32 cellular contexts compared by ENCODE assay signal in genomic region chr5:113804943-113805342, GRCh38.
"Had no signal": no experiment of that assay in that cellular context is flagged by ENCODE, and none has a peak within 500 bp of the region (broad histone marks: within the 10 kb centered on the region; RNA-seq: fewer than 3 reads in every experiment).

No MANE protein-coding gene starts in this region.

- H3K4me1 ChIP-seq: pancreas, prostate gland, uterus had no signal

- H3K9me3 ChIP-seq: pancreas, prostate gland, sigmoid colon, uterus had no signal

- ATAC-seq: activated CD8-positive, alpha-beta T cell treated with anti-CD3 and anti-CD28 coated beads for 36 hours; activated T-cell treated with anti-CD3 and anti-CD28 coated beads, Interleukin-2, amount 50 U/mL, for 4 hours; activated T-helper 17 cell treated with anti-CD3 and anti-CD28 coated beads, Interleukin-2, amount 50 U/mL, for 72 hours; left cardiac atrium; left ventricle myocardium superior; naive thymus-derived CD4-positive, alpha-beta T cell; pancreas; stimulated activated memory B cell treated with anti-CD40 and anti-IgM and Interleukin-4, amounts not matched to agents 10 μg/mL and 1 μg/mL and 100 μg/mL, for 72 hours; stimulated activated naive CD8-positive, alpha-beta T cell treated with anti-CD3 and anti-CD28 coated beads, Interleukin-15, amount 100 ng/mL, for 72 hours had no signal

- H3K4me1 Mint-ChIP-seq: activated B cell treated with CpG ODN at 0.5 μM for 24 hours; activated T-helper 17 cell treated with anti-CD3 and anti-CD28 coated beads, Interleukin-2, amount 50 U/mL, for 72 hours; stimulated activated memory B cell treated with anti-CD40 and anti-IgM and Interleukin-4, amounts not matched to agents 10 μg/mL and 1 μg/mL and 100 μg/mL, for 72 hours; stimulated activated naive CD8-positive, alpha-beta T cell treated with anti-CD3 and anti-CD28 coated beads, Interleukin-15, amount 100 ng/mL, for 72 hours had no signal

- H3K36me3 ChIP-seq: pancreas, prostate gland, sigmoid colon, uterus had no signal

- H3K27me3 ChIP-seq: pancreas, sigmoid colon, uterus had no signal

- H3K27me3 Mint-ChIP-seq: activated B cell treated with CpG ODN at 0.5 μM for 24 hours; activated CD8-positive, alpha-beta T cell treated with anti-CD3 and anti-CD28 coated beads for 36 hours; activated T-helper 17 cell treated with anti-CD3 and anti-CD28 coated beads, Interleukin-2, amount 50 U/mL, for 72 hours; stimulated activated memory B cell treated with anti-CD40 and anti-IgM and Interleukin-4, amounts not matched to agents 10 μg/mL and 1 μg/mL and 100 μg/mL, for 72 hours; stimulated activated naive CD8-positive, alpha-beta T cell treated with anti-CD3 and anti-CD28 coated beads, Interleukin-15, amount 100 ng/mL, for 72 hours; type B pancreatic cell had no signal

- H3K4me3 ChIP-seq: pancreas, prostate gland, sigmoid colon, uterus had no signal

- DNase-seq: activated B cell treated with CpG ODN at 0.5 μM for 24 hours; activated CD4-positive, alpha-beta T cell treated with anti-CD3 and anti-CD28 coated beads, Interleukin-2, amount 50 U/mL, for 1 hour; activated CD8-positive, alpha-beta T cell treated with anti-CD3 and anti-CD28 coated beads for 36 hours; activated gamma-delta T cell treated with Interleukin-2 at 50 U/mL for 16 hours; activated naive CD4-positive, alpha-beta T cell treated with anti-CD3 and anti-CD28 coated beads, Interleukin-2, amount 50 U/mL, for 16 hours; activated T-cell treated with anti-CD3 and anti-CD28 coated beads, Interleukin-2, amount 50 U/mL, for 4 hours; amniotic stem cell; central memory CD4-positive, alpha-beta T cell; dermis blood vessel endothelial cell; effector CD4-positive, alpha-beta T cell; left cardiac atrium; left ventricle myocardium superior; midbrain; naive thymus-derived CD4-positive, alpha-beta T cell; nucleus accumbens; pancreas; retina; sigmoid colon; small intestine; stimulated activated CD4-positive, alpha-beta T cell treated with anti-CD3 and anti-CD28 coated beads, Interleukin-4, amount 100 ng/mL, for 24 hours; stimulated activated CD8-positive, alpha-beta memory T cell treated with anti-CD3 and anti-CD28 coated beads, Interleukin-4, amount 100 ng/mL, for 48 hours; stimulated activated naive CD8-positive, alpha-beta T cell treated with anti-CD3 and anti-CD28 coated beads, Interleukin-15, amount 100 ng/mL, for 72 hours; substantia nigra; T-helper 2 cell; uterus had no signal

- FAIRE-seq: endometrium, frontal cortex, keratinocyte, pancreas, small intestine had no signal

- H3K9me3 Mint-ChIP-seq: activated CD8-positive, alpha-beta T cell treated with anti-CD3 and anti-CD28 coated beads for 36 hours; type B pancreatic cell had no signal

- H3K27ac ChIP-seq: pancreas, prostate gland, sigmoid colon, uterus had no signal

- H3K4me3 Mint-ChIP-seq: activated B cell treated with CpG ODN at 0.5 μM for 24 hours; activated CD8-positive, alpha-beta T cell treated with anti-CD3 and anti-CD28 coated beads for 36 hours; activated T-cell treated with anti-CD3 and anti-CD28 coated beads, Interleukin-2, amount 50 U/mL, for 4 hours; activated T-helper 17 cell treated with anti-CD3 and anti-CD28 coated beads, Interleukin-2, amount 50 U/mL, for 72 hours; naive thymus-derived CD4-positive, alpha-beta T cell; stimulated activated memory B cell treated with anti-CD40 and anti-IgM and Interleukin-4, amounts not matched to agents 10 μg/mL and 1 μg/mL and 100 μg/mL, for 72 hours; stimulated activated naive CD8-positive, alpha-beta T cell treated with anti-CD3 and anti-CD28 coated beads, Interleukin-15, amount 100 ng/mL, for 72 hours; type B pancreatic cell had no signal

- H3K36me3 Mint-ChIP-seq: naive thymus-derived CD4-positive, alpha-beta T cell; stimulated activated memory B cell treated with anti-CD40 and anti-IgM and Interleukin-4, amounts not matched to agents 10 μg/mL and 1 μg/mL and 100 μg/mL, for 72 hours; type B pancreatic cell had no signal

- H3K27ac Mint-ChIP-seq: activated B cell treated with CpG ODN at 0.5 μM for 24 hours; activated CD8-positive, alpha-beta T cell treated with anti-CD3 and anti-CD28 coated beads for 36 hours; activated T-helper 17 cell treated with anti-CD3 and anti-CD28 coated beads, Interleukin-2, amount 50 U/mL, for 72 hours; naive thymus-derived CD4-positive, alpha-beta T cell; stimulated activated memory B cell treated with anti-CD40 and anti-IgM and Interleukin-4, amounts not matched to agents 10 μg/mL and 1 μg/mL and 100 μg/mL, for 72 hours; stimulated activated naive CD8-positive, alpha-beta T cell treated with anti-CD3 and anti-CD28 coated beads, Interleukin-15, amount 100 ng/mL, for 72 hours; type B pancreatic cell had no signal
